Comparison of ENCODE assay signal across 1 cellular context in genomic region chr3:133745981-133746721, GRCh38.
TF ChIP-seq lines count a peak whose summit lies in the region.

TSS of gene TF (plus strand) at chr3:133746393. CDS start at chr3:133746441, 48 bp downstream.

TF ChIP-seq in HepG2, 621 proteins besides CTCF, POLR2A, EP300 and RAD21 (continued from another document and continues in another):
- TF ChIP-seq LCORL (IDR thresholded peaks at IDR 0.05) (no peak), LCORL (CRISPR knock-in tag; IDR thresholded peaks at IDR 0.05) (peak; percentile 98), FLYWCH1 (CRISPR knock-in tag; IDR thresholded peaks at IDR 0.05) (no peak), ZNF691 (CRISPR knock-in tag; IDR thresholded peaks at IDR 0.05; ENCODE audit: borderline replicate concordance, low read depth) (peak; percentile 96), KAT2B (IDR thresholded peaks at IDR 0.05; ENCODE audit: borderline replicate concordance, low read depth, low read length) (no peak), PRDM10 (CRISPR knock-in tag; IDR thresholded peaks at IDR 0.05; ENCODE audit: low read depth) (peak; percentile 77; the same call in 1 of the 2 replicates), NFKBIZ (CRISPR knock-in tag; IDR thresholded peaks at IDR 0.05) (peak; percentile 98), SCMH1 (CRISPR knock-in tag; IDR thresholded peaks at IDR 0.05; ENCODE audit: borderline replicate concordance) (no peak), NFYC (CRISPR knock-in tag; IDR thresholded peaks at IDR 0.05) (no peak; the same call in none of the 2 replicates), HMGXB4 (CRISPR knock-in tag; IDR thresholded peaks at IDR 0.05; ENCODE audit: borderline replicate concordance in 1 of 2, low read depth in 1 of 2) (peak; percentile 86 to 87), MXD1 (CRISPR knock-in tag; IDR thresholded peaks at IDR 0.05) (no peak), HOXA3 (CRISPR knock-in tag; IDR thresholded peaks at IDR 0.05) (peak; percentile 93), STAT5B (CRISPR knock-in tag; IDR thresholded peaks at IDR 0.05) (peak; percentile 40; the same call in 1 of the 2 replicates), SIX1 (CRISPR knock-in tag; IDR thresholded peaks at IDR 0.05; ENCODE audit: borderline replicate concordance) (peak; percentile 80; the same call in 1 of the 2 replicates), MAFG (CRISPR knock-in tag; IDR thresholded peaks at IDR 0.05) (no peak), SRF (IDR thresholded peaks at IDR 0.05; ENCODE audit: low read depth, low read length) (no peak), RCOR2 (CRISPR knock-in tag; IDR thresholded peaks at IDR 0.05) (peak; percentile 61; the same call in 1 of the 2 replicates), NRL (CRISPR knock-in tag; IDR thresholded peaks at IDR 0.05; ENCODE audit: borderline replicate concordance) (peak; percentile 74; the same call in 1 of the 2 replicates), ZNF460 (CRISPR knock-in tag; IDR thresholded peaks at IDR 0.05; ENCODE audit: borderline replicate concordance) (peak; percentile 72; the same call in 1 of the 2 replicates), HNF1A (IDR thresholded peaks at IDR 0.05; ENCODE audit: low read depth) (peak; percentile 84), HNF1A (CRISPR knock-in tag; IDR thresholded peaks at IDR 0.05; ENCODE audit: borderline replicate concordance) (peak; percentile 98), ZNF431 (CRISPR knock-in tag; IDR thresholded peaks at IDR 0.05; ENCODE audit: borderline replicate concordance, low read depth) (no peak), HMG20B (CRISPR knock-in tag; conservative IDR thresholded peaks at IDR 0.05) (peak; percentile 89), FUBP1 (CRISPR knock-in tag; IDR thresholded peaks at IDR 0.05; ENCODE audit: borderline replicate concordance) (peak; percentile 96; the same call in 1 of the 2 replicates), POGK (CRISPR knock-in tag; conservative IDR thresholded peaks at IDR 0.05) (peak; percentile 96), SMC3 (IDR thresholded peaks at IDR 0.05; ENCODE audit: low read length) (peak; percentile 34; the same call in 1 of the 2 replicates), TOPORS (CRISPR knock-in tag; IDR thresholded peaks at IDR 0.05) (peak; percentile 98), HNRNPL (IDR thresholded peaks at IDR 0.05; ENCODE audit: low read depth, low read length) (peak; percentile 87), TCF12 (IDR thresholded peaks at IDR 0.05) (no peak), TCF12 (CRISPR knock-in tag; IDR thresholded peaks at IDR 0.05) (peak; percentile 96), SMARCE1 (IDR thresholded peaks at IDR 0.05; ENCODE audit: borderline replicate concordance) (no peak), ETV5 (CRISPR knock-in tag; IDR thresholded peaks at IDR 0.05; ENCODE audit: borderline replicate concordance) (peak; percentile 67), RNF2 (conservative IDR thresholded peaks at IDR 0.05; ENCODE audit: low read depth) (peak; percentile 62; the same call in 1 of the 2 replicates), TSC22D2 (CRISPR knock-in tag; IDR thresholded peaks at IDR 0.05; ENCODE audit: borderline replicate concordance) (peak; percentile 59; the same call in 1 of the 2 replicates), THAP11 (CRISPR knock-in tag; IDR thresholded peaks at IDR 0.05) (peak; percentile 82), RAD51 (IDR thresholded peaks at IDR 0.05; ENCODE audit: borderline replicate concordance) (no peak), KLF11 (CRISPR knock-in tag; IDR thresholded peaks at IDR 0.05) (peak; percentile 66), BATF2 (CRISPR knock-in tag; IDR thresholded peaks at IDR 0.05) (peak; percentile 79; the same call in 1 of the 2 replicates), NCOA2 (CRISPR knock-in tag; IDR thresholded peaks at IDR 0.05) (peak; percentile 96), DMAP1 (CRISPR knock-in tag; IDR thresholded peaks at IDR 0.05) (peak; percentile 88), ZMYM3 (CRISPR knock-in tag; IDR thresholded peaks at IDR 0.05) (peak; percentile 85), SUZ12 (IDR thresholded peaks at IDR 0.05; ENCODE audit: low read depth, low read length) (no peak), SIX4 (CRISPR knock-in tag; IDR thresholded peaks at IDR 0.05) (peak; percentile 83), MZF1 (CRISPR knock-in tag; IDR thresholded peaks at IDR 0.05; ENCODE audit: borderline replicate concordance) (no peak), SYNCRIP (IDR thresholded peaks at IDR 0.05; ENCODE audit: insufficient read depth, low read depth, low read length) (no peak)
